Comparison of ENCODE assay signal across 9 cellular contexts in the genomic region with DNA sequence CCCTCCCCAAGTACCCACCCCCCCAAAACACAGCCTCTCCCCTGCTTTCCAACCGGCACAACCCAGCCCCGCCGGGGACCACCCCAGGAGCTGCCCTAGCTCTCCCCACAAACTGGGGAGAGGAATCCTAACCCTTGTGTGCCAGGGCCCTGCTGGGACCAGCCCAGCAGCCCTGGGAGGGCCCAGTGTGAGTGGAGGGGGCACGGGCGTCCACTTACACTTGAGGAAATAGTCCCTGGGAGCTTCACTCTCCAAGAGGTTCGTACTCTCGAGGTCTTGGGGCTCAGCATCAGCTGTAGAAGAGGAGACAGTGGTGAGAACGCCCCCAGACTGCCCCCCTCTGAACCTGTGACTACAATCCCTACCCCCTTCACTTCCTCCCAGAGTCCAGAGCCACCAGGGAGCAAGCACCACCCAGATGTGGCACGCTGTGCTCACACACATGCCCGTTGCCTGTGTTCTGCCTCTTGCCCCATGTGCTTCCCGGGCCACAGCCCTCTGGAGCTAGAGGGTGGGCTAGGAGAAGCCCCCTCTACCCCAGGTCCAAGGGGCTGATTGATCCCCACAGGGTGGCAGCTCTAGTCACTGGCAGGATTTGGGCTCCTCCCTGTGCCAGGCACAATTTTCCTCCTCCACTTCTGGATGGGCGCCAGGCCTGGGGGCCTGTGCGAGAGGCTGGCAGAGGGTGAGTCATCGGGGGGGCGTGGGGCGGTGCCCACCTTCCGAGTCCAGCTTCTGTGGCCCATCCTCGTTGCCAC. TPM values are rescaled to one million over a fixed set of nuclear protein-coding genes. Genes with fewer than 3 reads are reported as not detected.
DNase-seq lines count a peak whose midpoint lies in the region; ATAC-seq, FAIRE-seq and TF ChIP-seq lines count a peak whose summit lies in the region.
"Had no signal": no experiment of that assay in that cellular context is flagged by ENCODE, and none has a peak within 500 bp of the region (broad histone marks: within the 10 kb centered on the region; RNA-seq: fewer than 3 reads in every experiment).

No MANE protein-coding gene starts in this region.

- H3K9me3 ChIP-seq in HEK293 (ENCODE audit: control insufficient read depth, insufficient read depth, low read depth, low read length) (no peaks in the 10 kb centered on the region), esophagus (ENCODE audit: control insufficient read depth in 2 of 2, insufficient read depth in 1 of 2, low read depth in 1 of 2, low read length in 1 of 2) (no peaks in the 10 kb centered on the region)

- DNase-seq in RCC 7860 (ENCODE audit: low spot score) (peak; percentile 40), HFFc6 (no peak), D721Med (ENCODE audit: insufficient read length, low spot score) (no peak)
- no peak for DNase-seq in stimulated activated effector memory CD8-positive, alpha-beta T cell treated with anti-CD3 and anti-CD28 coated beads, Interleukin-12 subunit alpha, Interleukin-12 subunit beta, amount 100 ng/mL, for 72 hours (ENCODE audit: low spot score in 2 of 2)

- H3K27ac ChIP-seq in HEK293 (ENCODE audit: extremely low read depth, low read depth, low read length) (no peak overlapping the region), esophagus (ENCODE audit: low read depth in 2 of 2, low read length in 1 of 2) (peak overlapping the region; percentile 96)

- H3K4me1 ChIP-seq in HEK293 (ENCODE audit: control insufficient read depth, insufficient read depth, low read length) (peaks cover 4% of the 10 kb centered on the region), esophagus (ENCODE audit: control insufficient read depth in 2 of 2, insufficient read depth in 2 of 2, low read length in 1 of 2) (peaks cover 5 to 31% of the 10 kb centered on the region in 2 donors)

- POLR2A ChIA-PET in HEK293 (lab: Yijun Ruan, JAX) = interaction anchor here (0.7 to 5.1 kb wide), 6 partner anchors 18 to 95 kb away, joined by 3 to 34 read pairs (median 3); a partner anchor contains a TSS

- WGBS in esophagus, 2 donors = 41 to 46% methylated on average over 18 of the region's 18 CpGs

- no peaks in the 10 kb centered on the region for H3K9me3 Mint-ChIP-seq in stimulated activated effector memory CD8-positive, alpha-beta T cell treated with anti-CD3 and anti-CD28 coated beads, Interleukin-12 subunit alpha, Interleukin-12 subunit beta, amount 100 ng/mL, for 72 hours
- no peaks in the 10 kb centered on the region for H3K9me3 Mint-ChIP-seq in HFFc6

- FAIRE-seq in RCC 7860 (lab: Jason Lieb, UNC) (no peak), D721Med (lab: Jason Lieb, UNC) (no peak)
- FAIRE-seq: GM18507 had no signal

- no peak for ATAC-seq in stimulated activated effector memory CD8-positive, alpha-beta T cell treated with anti-CD3 and anti-CD28 coated beads, Interleukin-12 subunit alpha, Interleukin-12 subunit beta, amount 100 ng/mL, for 72 hours
- no peak for ATAC-seq in HG02763 (IDR thresholded peaks at IDR 0.05; ENCODE audit: unreplicated experiment)
- ATAC-seq in GM21723 (IDR thresholded peaks at IDR 0.05; ENCODE audit: unreplicated experiment) = no peak

- CTCF ChIA-PET in HEK293 (lab: Yijun Ruan, JAX) = interaction anchor here (0.6 to 7.6 kb wide), 5 partner anchors 14 to 88 kb away, joined by 3 to 84 read pairs (median 7); a partner anchor contains a TSS

- peaks cover 11% of the 10 kb centered on the region for H3K36me3 Mint-ChIP-seq in stimulated activated effector memory CD8-positive, alpha-beta T cell treated with anti-CD3 and anti-CD28 coated beads, Interleukin-12 subunit alpha, Interleukin-12 subunit beta, amount 100 ng/mL, for 72 hours
- no peaks in the 10 kb centered on the region for H3K36me3 Mint-ChIP-seq in HFFc6 (ENCODE audit: low read depth)

- H3K4me1 Mint-ChIP-seq in stimulated activated effector memory CD8-positive, alpha-beta T cell treated with anti-CD3 and anti-CD28 coated beads, Interleukin-12 subunit alpha, Interleukin-12 subunit beta, amount 100 ng/mL, for 72 hours = peaks cover 29% of the 10 kb centered on the region
- H3K4me1 Mint-ChIP-seq in HFFc6 (ENCODE audit: low read depth) = peaks cover 25% of the 10 kb centered on the region

- H3K27ac Mint-ChIP-seq in stimulated activated effector memory CD8-positive, alpha-beta T cell treated with anti-CD3 and anti-CD28 coated beads, Interleukin-12 subunit alpha, Interleukin-12 subunit beta, amount 100 ng/mL, for 72 hours = peak overlapping the region; percentile 91
- no peak overlapping the region for H3K27ac Mint-ChIP-seq in HFFc6

- H3K36me3 ChIP-seq in HEK293 (ENCODE audit: control insufficient read depth in 2 of 2, insufficient read depth in 1 of 2, low read length in 2 of 2) (peaks cover 0 to 4% of the 10 kb centered on the region in 2 experiments; a peak in 1 of 3 replicates), esophagus (ENCODE audit: control insufficient read depth in 2 of 2, insufficient read depth in 2 of 2, low read length in 1 of 2) (peaks cover 0 to 22% of the 10 kb centered on the region in 2 donors)

- peak overlapping the region; percentile 85 for H3K4me3 Mint-ChIP-seq in stimulated activated effector memory CD8-positive, alpha-beta T cell treated with anti-CD3 and anti-CD28 coated beads, Interleukin-12 subunit alpha, Interleukin-12 subunit beta, amount 100 ng/mL, for 72 hours
- no peak overlapping the region for H3K4me3 Mint-ChIP-seq in HFFc6

- H3K4me3 ChIP-seq in HEK293 (ENCODE audit: low read depth, low read length) (no peak overlapping the region), esophagus (ENCODE audit: low read depth in 1 of 2, low read length in 2 of 2) (peak overlapping the region; percentile 3 to 61)

- no peak for TF ChIP-seq CTCF in HEK293 (tag by site-specific recombination; IDR thresholded peaks at IDR 0.05)
- TF ChIP-seq CTCF in HFFc6 (IDR thresholded peaks at IDR 0.05) = no peak
- no peak for TF ChIP-seq CTCF in D721Med (IDR thresholded peaks at IDR 0.05; ENCODE audit: insufficient read depth, missing control alignments)

- no peaks in the 10 kb centered on the region for H3K27me3 ChIP-seq in esophagus (ENCODE audit: control insufficient read depth in 1 of 2, insufficient read depth in 2 of 2, low read length in 2 of 2)

- H3K27me3 Mint-ChIP-seq in HFFc6 (ENCODE audit: insufficient read depth) = peaks cover 2% of the 10 kb centered on the region; the same call in 1 of the 2 replicates

TF ChIP-seq in HEK293, 187 proteins besides CTCF, POLR2A, EP300 and RAD21 (continues in another document):
- no peak for TF ChIP-seq ZNF24 (tag by site-specific recombination; IDR thresholded peaks at IDR 0.05)
- no peak for TF ChIP-seq MYNN (tag by site-specific recombination; IDR thresholded peaks at IDR 0.05; ENCODE audit: borderline replicate concordance)
- no peak for TF ChIP-seq KLF10 (tag by site-specific recombination; IDR thresholded peaks at IDR 0.05)
- TF ChIP-seq YY2 (tag by site-specific recombination; IDR thresholded peaks at IDR 0.05) = no peak
- no peak for TF ChIP-seq ZNF48 (tag by site-specific recombination; IDR thresholded peaks at IDR 0.05)
- TF ChIP-seq ZSCAN30 (tag by site-specific recombination; IDR thresholded peaks at IDR 0.05) = no peak
- no peak for TF ChIP-seq ZNF792 (tag by site-specific recombination; IDR thresholded peaks at IDR 0.05)
- no peak for TF ChIP-seq ZNF571 (tag by site-specific recombination; IDR thresholded peaks at IDR 0.05)
- no peak for TF ChIP-seq YY1 (tag by site-specific recombination; IDR thresholded peaks at IDR 0.05)
- peak; percentile 49 for TF ChIP-seq ZFHX2 (tag by site-specific recombination; conservative IDR thresholded peaks at IDR 0.05)
- TF ChIP-seq, protein P1, sequence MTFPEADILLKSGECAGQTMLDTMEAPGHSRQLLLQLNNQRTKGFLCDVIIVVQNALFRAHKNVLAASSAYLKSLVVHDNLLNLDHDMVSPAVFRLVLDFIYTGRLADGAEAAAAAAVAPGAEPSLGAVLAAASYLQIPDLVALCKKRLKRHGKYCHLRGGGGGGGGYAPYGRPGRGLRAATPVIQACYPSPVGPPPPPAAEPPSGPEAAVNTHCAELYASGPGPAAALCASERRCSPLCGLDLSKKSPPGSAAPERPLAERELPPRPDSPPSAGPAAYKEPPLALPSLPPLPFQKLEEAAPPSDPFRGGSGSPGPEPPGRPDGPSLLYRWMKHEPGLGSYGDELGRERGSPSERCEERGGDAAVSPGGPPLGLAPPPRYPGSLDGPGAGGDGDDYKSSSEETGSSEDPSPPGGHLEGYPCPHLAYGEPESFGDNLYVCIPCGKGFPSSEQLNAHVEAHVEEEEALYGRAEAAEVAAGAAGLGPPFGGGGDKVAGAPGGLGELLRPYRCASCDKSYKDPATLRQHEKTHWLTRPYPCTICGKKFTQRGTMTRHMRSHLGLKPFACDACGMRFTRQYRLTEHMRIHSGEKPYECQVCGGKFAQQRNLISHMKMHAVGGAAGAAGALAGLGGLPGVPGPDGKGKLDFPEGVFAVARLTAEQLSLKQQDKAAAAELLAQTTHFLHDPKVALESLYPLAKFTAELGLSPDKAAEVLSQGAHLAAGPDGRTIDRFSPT (tag by site-specific recombination; IDR thresholded peaks at IDR 0.05) = peak; percentile 75
- no peak for TF ChIP-seq ZNF248 (tag by site-specific recombination; IDR thresholded peaks at IDR 0.05)

RNA-seq across cellular contexts. Expression of a gene that starts 3.0 kb away (rescaled TPM):
- 10 to 100 TPM; 20.4 to 21.7 TPM for polyA plus RNA-seq in esophagus
- 1 to 10 TPM; 1.0 to 2.3 (median 1.5) TPM for total RNA-seq in HFFc6 (2021; fragmentation: NEBNext Ultra II Directional; extraction: Animal tissue kit (Norgen Biotek cat#: 25700))

RNA-seq across cellular contexts. Expression of a gene that starts 20.2 kb away (rescaled TPM):
- 10 to 100 TPM; 65.1 to 65.9 TPM for polyA plus RNA-seq in esophagus
- 10 to 100 TPM; 51.4 to 65.5 (median 59.3) TPM for total RNA-seq in HFFc6 (2021; fragmentation: NEBNext Ultra II Directional; extraction: Animal tissue kit (Norgen Biotek cat#: 25700))

RNA-seq across cellular contexts. Expression of a gene that starts 21.4 kb away (rescaled TPM):
- polyA plus RNA-seq in esophagus = 10 to 100 TPM in 1 of 2 donors, 1 to 10 TPM in 1; 9.8 to 19.8 TPM
- 10 to 100 TPM; 10.3 to 12.6 (median 11.0) TPM for total RNA-seq in HFFc6 (2021; fragmentation: NEBNext Ultra II Directional; extraction: Animal tissue kit (Norgen Biotek cat#: 25700))

RNA-seq across cellular contexts. Expression of a gene that starts 29.3 kb away (rescaled TPM):
- 10 to 100 TPM; 51.7 to 65.8 TPM for polyA plus RNA-seq in esophagus
- 10 to 100 TPM; 64.9 to 89.8 (median 70.3) TPM for total RNA-seq in HFFc6 (2021; fragmentation: NEBNext Ultra II Directional; extraction: Animal tissue kit (Norgen Biotek cat#: 25700))

RNA-seq across cellular contexts. Expression of a gene that starts 31.2 kb away (rescaled TPM):
- polyA plus RNA-seq in esophagus = 10 to 100 TPM; 21.0 to 22.4 TPM
- total RNA-seq in HFFc6 (2021; fragmentation: NEBNext Ultra II Directional; extraction: Animal tissue kit (Norgen Biotek cat#: 25700)) = under 1 TPM; 0.17 to 0.78 (median 0.24) TPM
